8 cellular contexts compared by ENCODE assay signal in the genomic region with DNA sequence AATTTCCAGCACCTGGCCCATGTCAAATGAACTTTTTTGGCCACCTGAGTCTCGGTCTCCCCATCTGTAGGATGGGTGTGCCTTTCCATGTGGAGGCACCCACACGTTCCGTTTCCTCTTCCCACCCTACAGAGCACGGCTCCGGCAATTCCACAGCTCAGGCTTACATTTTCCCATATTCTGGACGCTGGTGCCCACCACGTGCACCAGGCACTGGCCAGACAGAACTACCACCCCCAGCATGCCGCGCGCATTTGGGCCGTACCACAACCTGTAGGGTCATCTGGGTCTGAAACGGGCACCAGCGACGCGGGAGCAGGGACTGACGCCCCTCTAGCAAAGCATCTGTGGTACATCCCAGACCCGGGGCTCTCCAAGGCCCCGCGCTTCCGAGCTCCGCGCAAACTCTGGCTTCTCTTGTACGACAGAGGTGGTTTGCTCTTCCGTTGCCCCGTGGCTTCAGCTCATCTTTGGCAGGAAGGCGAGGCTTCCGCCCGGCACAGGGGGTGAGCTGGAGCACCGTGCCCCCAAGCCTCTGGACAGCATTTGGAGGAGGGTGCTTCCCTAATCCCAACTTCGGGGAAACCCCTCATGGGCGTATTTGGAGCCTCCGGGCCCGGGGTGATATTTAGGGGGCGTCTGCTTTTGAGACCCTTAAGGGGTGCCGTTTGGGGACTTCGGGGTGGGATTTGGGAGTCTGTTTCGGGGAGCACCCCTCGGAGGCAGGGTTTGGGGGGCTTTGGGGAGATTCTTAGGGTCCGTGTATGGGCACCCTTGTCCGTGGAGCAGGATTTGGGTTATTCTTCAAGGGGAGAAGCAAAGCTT. TPM values are rescaled to one million over a fixed set of nuclear protein-coding genes. Genes with fewer than 3 reads are reported as not detected.
A peak's percentile ranks its signal among the peaks of the same experiment; 100 is the strongest.
DNase-seq lines count a peak whose midpoint lies in the region; ATAC-seq and TF ChIP-seq lines count a peak whose summit lies in the region.

No MANE protein-coding gene starts in this region.

- peak; percentile 81 for ATAC-seq in RWPE2 (ENCODE audit: low read depth)
- peak; percentile 90 for ATAC-seq in stimulated activated naive CD8-positive, alpha-beta T cell treated with anti-CD3 and anti-CD28 coated beads, Interleukin-15, amount 100 ng/mL, for 72 hours

- peaks cover 9% of the 10 kb centered on the region for H3K27me3 Mint-ChIP-seq in neural crest cell (ENCODE audit: low read depth)
- no peaks in the 10 kb centered on the region for H3K27me3 Mint-ChIP-seq in stimulated activated naive CD8-positive, alpha-beta T cell treated with anti-CD3 and anti-CD28 coated beads, Interleukin-15, amount 100 ng/mL, for 72 hours

- H3K4me1 Mint-ChIP-seq in neural crest cell = peaks cover 47% of the 10 kb centered on the region
- peaks cover 52% of the 10 kb centered on the region for H3K4me1 Mint-ChIP-seq in stimulated activated naive CD8-positive, alpha-beta T cell treated with anti-CD3 and anti-CD28 coated beads, Interleukin-15, amount 100 ng/mL, for 72 hours

- H3K4me3 ChIP-seq in RWPE2 (ENCODE audit: severe bottlenecking) (peak overlapping the region; percentile 53), fibroblast of villous mesenchyme (ENCODE audit: low read depth, low read length) (peak overlapping the region; percentile 68)

- H3K36me3 ChIP-seq in RWPE2 (ENCODE audit: low read depth) = peaks cover 10% of the 10 kb centered on the region

- peaks cover 3% of the 10 kb centered on the region for H3K9me3 Mint-ChIP-seq in neural crest cell
- H3K9me3 Mint-ChIP-seq in stimulated activated naive CD8-positive, alpha-beta T cell treated with anti-CD3 and anti-CD28 coated beads, Interleukin-15, amount 100 ng/mL, for 72 hours = no peaks in the 10 kb centered on the region

- peaks cover 9% of the 10 kb centered on the region for H3K4me1 ChIP-seq in RWPE2 (ENCODE audit: insufficient read depth, poor library complexity, severe bottlenecking)

- peaks cover 8% of the 10 kb centered on the region for H3K36me3 Mint-ChIP-seq in neural crest cell (ENCODE audit: low read depth)

- DNase-seq in EH (ENCODE audit: low read depth) (peak; percentile 92), GOT3 (lab: John Stamatoyannopoulos, UW) (peak; percentile 40), M059J (ENCODE audit: low read depth) (peak; percentile 91), RWPE2 (ENCODE audit: low spot score) (peak; percentile 90), fibroblast of villous mesenchyme (ENCODE audit: low read depth) (peak; percentile 94), neural crest cell (ENCODE audit: low read depth, low spot score) (peak; percentile 76)
- peak; percentile 74 for DNase-seq in activated T-helper 9 cell treated with anti-CD3 and anti-CD28 coated beads, Interleukin-2, amount 50 U/mL, for 16 hours (ENCODE audit: low read depth)
- peak; percentile 79 to 90 for DNase-seq in stimulated activated naive CD8-positive, alpha-beta T cell treated with anti-CD3 and anti-CD28 coated beads, Interleukin-15, amount 100 ng/mL, for 72 hours

- peak overlapping the region; percentile 92 for H3K4me3 Mint-ChIP-seq in neural crest cell
- peak overlapping the region; percentile 90 to 98 for H3K4me3 Mint-ChIP-seq in stimulated activated naive CD8-positive, alpha-beta T cell treated with anti-CD3 and anti-CD28 coated beads, Interleukin-15, amount 100 ng/mL, for 72 hours

- H3K27me3 ChIP-seq in RWPE2 (ENCODE audit: insufficient read depth, poor library complexity, severe bottlenecking) = no peaks in the 10 kb centered on the region

- H3K27ac Mint-ChIP-seq in neural crest cell (ENCODE audit: unreplicated experiment) = peak overlapping the region; percentile 93
- peak overlapping the region; percentile 96 to 97 for H3K27ac Mint-ChIP-seq in stimulated activated naive CD8-positive, alpha-beta T cell treated with anti-CD3 and anti-CD28 coated beads, Interleukin-15, amount 100 ng/mL, for 72 hours

- TF ChIP-seq CTCF in RWPE2 (IDR thresholded peaks at IDR 0.05; ENCODE audit: poor library complexity, severe bottlenecking) (no peak), fibroblast of villous mesenchyme (IDR thresholded peaks at IDR 0.05; ENCODE audit: insufficient read depth, low read depth, low read length) (no peak), neural crest cell (conservative IDR thresholded peaks at IDR 0.05) (no peak)

- no peaks in the 10 kb centered on the region for H3K9me3 ChIP-seq in RWPE2 (ENCODE audit: severe bottlenecking)

- H3K27ac ChIP-seq in RWPE2 (ENCODE audit: poor library complexity, severe bottlenecking) = peak overlapping the region; percentile 58

RNA-seq across cellular contexts. Expression of a gene that starts 3.0 kb away (rescaled TPM):
- total RNA-seq in M059J (2014; rRNA removed; shearing (Covaris generic)) = 155 and 247 TPM in 2 replicates
- total RNA-seq in fibroblast of villous mesenchyme (189 and 212 TPM in 2 replicates), neural crest cell (484 and 498 TPM in 2 replicates)

RNA-seq across cellular contexts. Expression of a gene that starts 27.8 kb away (rescaled TPM):
- 156 and 209 TPM in 2 replicates for total RNA-seq in M059J (2014; rRNA removed; shearing (Covaris generic))
- 81.6 and 95.0 TPM in 2 replicates for total RNA-seq in fibroblast of villous mesenchyme
- 281 and 289 TPM in 2 replicates for total RNA-seq in neural crest cell

RNA-seq across cellular contexts. Expression of a gene that starts 42.2 kb away (rescaled TPM):
- 39.2 and 55.6 TPM in 2 replicates for total RNA-seq in M059J (2014; rRNA removed; shearing (Covaris generic))
- total RNA-seq in fibroblast of villous mesenchyme (47.0 and 48.4 TPM in 2 replicates), neural crest cell (232 and 245 TPM in 2 replicates)

RNA-seq across cellular contexts. Expression of a gene that starts 45.6 kb away (rescaled TPM):
- 33.3 and 45.9 TPM in 2 replicates for total RNA-seq in M059J (2014; rRNA removed; shearing (Covaris generic))
- total RNA-seq in fibroblast of villous mesenchyme (39.6 and 49.2 TPM in 2 replicates), neural crest cell (87.7 and 89.2 TPM in 2 replicates)

RNA-seq across cellular contexts. Expression of a gene that starts 46.2 kb away (rescaled TPM):
- 194 and 205 TPM in 2 replicates for total RNA-seq in M059J (2014; rRNA removed; shearing (Covaris generic))
- total RNA-seq in fibroblast of villous mesenchyme (55.3 and 83.1 TPM in 2 replicates), neural crest cell (113 and 115 TPM in 2 replicates)

Comparison
In these comparisons a context has a peak if more than half of its experiments do, and no peak if none do; other contexts are left out.
1. Peak in every context shown above with its lines: DNase-seq, ATAC-seq, H3K4me3 ChIP-seq and H3K27ac ChIP-seq.
2. DNase-seq: peak in every context shown above with its lines; median percentile 94 in fibroblast of villous mesenchyme; 92 in EH; 91 in M059J; 90 in RWPE2; 84 in stimulated activated naive CD8-positive, alpha-beta T cell treated with anti-CD3 and anti-CD28 coated beads, Interleukin-15, amount 100 ng/mL, for 72 hours; 76 in neural crest cell; 74 in activated T-helper 9 cell treated with anti-CD3 and anti-CD28 coated beads, Interleukin-2, amount 50 U/mL, for 16 hours; 40 in GOT3.